Comparison of ENCODE assay signal across 22 cellular contexts in the genomic region with DNA sequence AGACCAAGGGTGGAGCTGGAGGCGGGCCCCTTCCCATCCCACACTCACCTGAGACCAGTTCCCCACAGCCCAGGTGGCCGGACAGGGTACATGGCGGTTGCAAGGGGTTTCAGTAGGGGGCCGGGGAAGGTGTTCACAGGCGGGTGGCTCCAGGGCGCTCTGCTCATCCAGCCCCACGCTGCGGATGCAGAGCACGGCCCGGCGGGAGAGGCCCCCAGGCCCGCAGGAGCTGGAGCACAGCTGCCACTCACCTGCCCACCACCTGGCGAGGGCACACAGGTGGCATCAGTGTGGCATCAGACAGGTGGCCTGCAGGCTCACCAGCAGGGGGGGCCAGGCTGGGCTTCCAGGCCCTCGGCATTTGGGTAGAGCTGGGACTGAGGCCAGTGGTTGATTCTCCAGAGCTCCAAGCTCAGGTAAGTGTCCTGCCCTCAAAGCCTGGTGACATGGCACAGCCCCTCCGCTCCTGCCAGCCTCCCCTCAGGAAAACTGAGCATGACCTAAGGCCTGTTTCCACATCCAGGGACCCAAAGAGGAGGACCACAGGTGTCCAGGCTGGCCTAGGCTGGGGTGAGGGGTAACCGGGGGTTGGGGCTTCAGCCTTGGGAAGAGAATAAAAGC. TPM values are rescaled to one million over a fixed set of nuclear protein-coding genes. Genes with fewer than 3 reads are reported as not detected.
DNase-seq lines count a peak whose midpoint lies in the region; ATAC-seq, FAIRE-seq and TF ChIP-seq lines count a peak whose summit lies in the region.
"Had no signal": no experiment of that assay in that cellular context is flagged by ENCODE, and none has a peak within 500 bp of the region (broad histone marks: within the 10 kb centered on the region; RNA-seq: fewer than 3 reads in every experiment).

No MANE protein-coding gene starts in this region.

- intact Hi-C loops in HepG2 (cut with micrococcal nuclease; ENCODE audit: unreplicated experiment), result no loop called here

- H3K27me3 ChIP-seq in BLaER1 (no peaks in the 10 kb centered on the region), OCI-LY3 (ENCODE audit: low read depth, low read length) (no peaks in the 10 kb centered on the region), HepG2 (ENCODE audit: control insufficient read depth in 1 of 2, insufficient read depth in 2 of 2, low read length in 2 of 2) (peaks cover 0 to 4% of the 10 kb centered on the region in 2 experiments; a peak in 2 of 5 replicates)
- H3K27me3 ChIP-seq: colonic mucosa, gastroesophageal sphincter, tibial nerve had no signal

- no peak for TF ChIP-seq RAD21 in HepG2 (CRISPR knock-in tag; IDR thresholded peaks at IDR 0.05)

- H3K79me2 ChIP-seq in OCI-LY3 (ENCODE audit: low read length) (no peaks in the 10 kb centered on the region), HepG2 (ENCODE audit: insufficient read depth, low read length) (no peaks in the 10 kb centered on the region)

- TF ChIP-seq CTCF in GM12873 (IDR thresholded peaks at IDR 0.05; ENCODE audit: insufficient read depth, low read depth, low read length, missing control alignments) (peak; percentile 2), OCI-LY3 (IDR thresholded peaks at IDR 0.05; ENCODE audit: low read depth, low read length) (0 out of 2 replicates have a peak, but pooled peaks have one; percentile 23), HepG2 (CRISPR knock-in tag; IDR thresholded peaks at IDR 0.05) (no peak), RWPE1 (conservative IDR thresholded peaks at IDR 0.05; ENCODE audit: low read depth) (no peak)

- WGBS in HepG2 (ENCODE audit: low lambda C conversion rate), result 0% methylated on average over 2 of the region's 16 CpGs

- H4K20me1 ChIP-seq in BLaER1, result no peaks in the 10 kb centered on the region
- H4K20me1 ChIP-seq in OCI-LY3 (ENCODE audit: insufficient read depth, low read length), result no peaks in the 10 kb centered on the region
- no peaks in the 10 kb centered on the region for H4K20me1 ChIP-seq in HepG2 (ENCODE audit: insufficient read depth, low read length)

- no peak for DNase-seq in HepG2 (ENCODE audit: low spot score)
- DNase-seq in NCI-H1930 (lab: John Stamatoyannopoulos, UW), result no peak
- no peak for DNase-seq in RWPE1 (ENCODE audit: low spot score)
- DNase-seq: activated CD4-positive, alpha-beta T cell treated with anti-CD3 and anti-CD28 coated beads for 48 hours; activated CD8-positive, alpha-beta memory T cell treated with anti-CD3 and anti-CD28 coated beads, Interleukin-2, amount 50 U/mL, for 48 hours; AML-193; colonic mucosa; immature natural killer cell; nucleus accumbens; small intestine; T-helper 9 cell had no signal

- POLR2A ChIA-PET in HepG2 (lab: Yijun Ruan, JAX) (no interaction called here), RWPE1 (lab: Yijun Ruan, JAX; ENCODE audit: low non-redundant PET) (no interaction called here)

- no peak for TF ChIP-seq POLR2A in HepG2 (IDR thresholded peaks at IDR 0.05; ENCODE audit: insufficient read depth in 1 of 2, low read depth in 2 of 2, low read length in 2 of 2)

- H3K9ac ChIP-seq in BLaER1 (0 out of 2 replicates have a peak overlapping the region, but pooled peaks have one; percentile 15), OCI-LY3 (ENCODE audit: low read length) (no peak overlapping the region), HepG2 (ENCODE audit: insufficient read depth, low read depth, low read length) (no peak overlapping the region)

- H3K9me3 ChIP-seq in BLaER1 (no peaks in the 10 kb centered on the region), OCI-LY3 (ENCODE audit: insufficient read depth, low read length) (no peaks in the 10 kb centered on the region), HepG2 (ENCODE audit: low read length) (no peaks in the 10 kb centered on the region)
- H3K9me3 ChIP-seq: colonic mucosa, gastroesophageal sphincter, tibial nerve had no signal

- no peak for FAIRE-seq in HepG2 (lab: Jason Lieb, UNC)
- FAIRE-seq: astrocyte, D721Med, GM18507, small intestine had no signal

- H2AFZ ChIP-seq in OCI-LY3 (ENCODE audit: low read depth, low read length), result no peak overlapping the region
- H2AFZ ChIP-seq in HepG2 (ENCODE audit: low read length), result no peak overlapping the region

- BruUV-seq in HepG2 (replicated peaks; lab: Mats Ljungman, UMichigan), result no TSS peak

- H3K4me3 ChIP-seq in BLaER1 (no peak overlapping the region), OCI-LY3 (ENCODE audit: low read length) (no peak overlapping the region), HepG2 (replicated peaks in 1 of 3; ENCODE audit: insufficient read depth in 1 of 3, low read depth in 2 of 3, low read length in 3 of 3) (no peak overlapping the region)
- H3K4me3 ChIP-seq: colonic mucosa, gastroesophageal sphincter, tibial nerve had no signal

- no peak for TF ChIP-seq EP300 in HepG2 (IDR thresholded peaks at IDR 0.05; ENCODE audit: low read depth in 2 of 2, low read length in 2 of 2)
- no peak for TF ChIP-seq EP300 in HepG2 (CRISPR knock-in tag; IDR thresholded peaks at IDR 0.05; ENCODE audit: borderline replicate concordance)

- H3K4me1 ChIP-seq in BLaER1, result peaks cover 75% of the 10 kb centered on the region
- H3K4me1 ChIP-seq in OCI-LY3 (ENCODE audit: low read length), result peaks cover 2% of the 10 kb centered on the region; the same call in 1 of the 2 replicates
- no peaks in the 10 kb centered on the region for H3K4me1 ChIP-seq in HepG2 (ENCODE audit: insufficient read depth, low read length)
- H3K4me1 ChIP-seq: colonic mucosa, gastroesophageal sphincter, tibial nerve had no signal

- CTCF ChIA-PET in HepG2 (lab: Yijun Ruan, JAX; ENCODE audit: low intra/inter-chr PET ratio, low total read pairs), result no interaction called here
- CTCF ChIA-PET in RWPE1 (lab: Yijun Ruan, JAX), result no interaction called here

- H3K36me3 ChIP-seq in BLaER1 (peaks cover 13% of the 10 kb centered on the region), OCI-LY3 (replicated peaks; ENCODE audit: low read depth, low read length) (no peaks in the 10 kb centered on the region), HepG2 (replicated peaks in 1 of 2; ENCODE audit: control insufficient read depth in 1 of 2, insufficient read depth in 2 of 2, low read length in 2 of 2) (no peaks in the 10 kb centered on the region)
- H3K36me3 ChIP-seq: colonic mucosa, gastroesophageal sphincter had no signal

- H3K27ac ChIP-seq in BLaER1 (peak overlapping the region; percentile 65), OCI-LY3 (ENCODE audit: low read length) (no peak overlapping the region), HepG2 (ENCODE audit: extremely low read length, insufficient read depth, low read length) (no peak overlapping the region), RWPE1 (no peak overlapping the region)
- H3K27ac ChIP-seq: colonic mucosa, gastroesophageal sphincter, tibial nerve had no signal

- in situ Hi-C loops in HepG2 (cut with HindIII; ENCODE audit: extremely low pct_ligation_motif_present, low pct_unique_long_range_greater_than_20kb), result no loop called here

- no peak for ATAC-seq in HepG2
- ATAC-seq in HG03159 (IDR thresholded peaks at IDR 0.05; ENCODE audit: unreplicated experiment), result no peak
- no peak for ATAC-seq in GM21515 (IDR thresholded peaks at IDR 0.05; ENCODE audit: unreplicated experiment)
- ATAC-seq: gastroesophageal sphincter had no signal

- H3K4me2 ChIP-seq in BLaER1 (peak overlapping the region; percentile 70), OCI-LY3 (ENCODE audit: low read length) (no peak overlapping the region), HepG2 (ENCODE audit: low read depth, low read length) (no peak overlapping the region)

TF ChIP-seq in HepG2, 621 proteins besides CTCF, POLR2A, EP300 and RAD21 (continues in another document):
- peak; percentile 90 for TF ChIP-seq HNRNPL (IDR thresholded peaks at IDR 0.05; ENCODE audit: low read depth, low read length)
- TF ChIP-seq, protein P1, sequence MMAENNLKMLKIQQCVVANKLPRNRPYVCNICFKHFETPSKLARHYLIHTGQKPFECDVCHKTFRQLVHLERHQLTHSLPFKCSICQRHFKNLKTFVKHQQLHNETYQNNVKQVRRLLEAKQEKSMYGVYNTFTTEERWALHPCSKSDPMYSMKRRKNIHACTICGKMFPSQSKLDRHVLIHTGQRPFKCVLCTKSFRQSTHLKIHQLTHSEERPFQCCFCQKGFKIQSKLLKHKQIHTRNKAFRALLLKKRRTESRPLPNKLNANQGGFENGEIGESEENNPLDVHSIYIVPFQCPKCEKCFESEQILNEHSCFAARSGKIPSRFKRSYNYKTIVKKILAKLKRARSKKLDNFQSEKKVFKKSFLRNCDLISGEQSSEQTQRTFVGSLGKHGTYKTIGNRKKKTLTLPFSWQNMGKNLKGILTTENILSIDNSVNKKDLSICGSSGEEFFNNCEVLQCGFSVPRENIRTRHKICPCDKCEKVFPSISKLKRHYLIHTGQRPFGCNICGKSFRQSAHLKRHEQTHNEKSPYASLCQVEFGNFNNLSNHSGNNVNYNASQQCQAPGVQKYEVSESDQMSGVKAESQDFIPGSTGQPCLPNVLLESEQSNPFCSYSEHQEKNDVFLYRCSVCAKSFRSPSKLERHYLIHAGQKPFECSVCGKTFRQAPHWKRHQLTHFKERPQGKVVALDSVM (CRISPR knock-in tag; IDR thresholded peaks at IDR 0.05), result no peak
- TF ChIP-seq EHMT2 (IDR thresholded peaks at IDR 0.05; ENCODE audit: borderline replicate concordance, low read depth, low read length), result no peak
- no peak for TF ChIP-seq ZMYM2 (CRISPR knock-in tag; IDR thresholded peaks at IDR 0.05)

RNA-seq across cellular contexts. Expression of gene ADAMTS7, which starts 43.8 kb away (rescaled TPM):
- total RNA-seq in HepG2 (2016; rRNA removed; fragmentation: Illumina TruSeq; extraction: Trizol), result 0.09 TPM in 1 of 2 replicates, not detected in the other
- total RNA-seq in HepG2 (2016; cell fraction: cytosol; rRNA removed; fragmentation: Illumina TruSeq; extraction: Trizol; ENCODE audit: low read depth), result not detected in 2 replicates
- 0.15 TPM in 1 of 2 replicates, not detected in the other for total RNA-seq in HepG2 (2016; cell fraction: insoluble cytoplasmic fraction; rRNA removed; fragmentation: Illumina TruSeq; extraction: Trizol)
- total RNA-seq in HepG2 (2016; cell fraction: membrane; rRNA removed; fragmentation: Illumina TruSeq; extraction: Trizol), result 0.07 and 0.12 TPM in 2 replicates
- 0.19 and 0.28 TPM in 2 replicates for total RNA-seq in HepG2 (2016; cell fraction: nucleus; rRNA removed; fragmentation: Illumina TruSeq; extraction: Trizol)
- 0.12 and 0.16 TPM in 2 replicates for polyA plus RNA-seq in HepG2 (2011; rRNA removed)
- polyA plus RNA-seq in HepG2 (2011; cell fraction: cytosol; rRNA removed), result 0.15 and 0.19 TPM in 2 replicates
- 1.6 and 1.8 TPM in 2 replicates for polyA plus RNA-seq in HepG2 (2011; cell fraction: nucleus; rRNA removed)
- 0.17 TPM in 1 of 2 replicates, not detected in the other for polyA plus RNA-seq in HepG2 (2012)
- 0.09 TPM in 1 of 2 replicates, not detected in the other for polyA plus RNA-seq in HepG2 (2016; cell fraction: cytosol; fragmentation: Illumina TruSeq; extraction: Trizol; ENCODE audit: low read depth)
- 0.05 and 0.12 TPM in 2 replicates for polyA plus RNA-seq in HepG2 (2016; cell fraction: insoluble cytoplasmic fraction; fragmentation: Illumina TruSeq; extraction: Trizol; ENCODE audit: low read depth)
- polyA plus RNA-seq in HepG2 (2016; cell fraction: membrane; fragmentation: Illumina TruSeq; extraction: Trizol; ENCODE audit: low read depth), result not detected in 2 replicates
- polyA plus RNA-seq in HepG2 (2016; cell fraction: nucleus; fragmentation: Illumina TruSeq; extraction: Trizol; ENCODE audit: insufficient read depth, low read depth), result 0.16 and 0.21 TPM in 2 replicates
- 0.32 and 0.68 TPM in 2 replicates for polyA minus RNA-seq in HepG2 (2011; rRNA and poly(A)+ RNA removed; ENCODE audit: low replicate concordance)
- 0.18 and 0.20 TPM in 2 replicates for polyA minus RNA-seq in HepG2 (2011; cell fraction: cytosol; rRNA and poly(A)+ RNA removed)
- 0.13 and 0.75 TPM in 2 replicates for polyA minus RNA-seq in HepG2 (2011; cell fraction: nucleus; rRNA and poly(A)+ RNA removed)
- total RNA-seq: mononuclear cell had no signal
- polyA plus RNA-seq: immature natural killer cell had no signal

Comparison
In these comparisons a context has a peak if more than half of its experiments do, and no peak if none do; other contexts are left out.
1. CTCF ChIP-seq: peak in GM12873 (single experiment) and OCI-LY3 (single experiment); none in HepG2 (single experiment) and RWPE1 (single experiment).